35 cellular contexts compared by ENCODE assay signal in genomic region chr12:96529912-96530311, GRCh38.
"Had no signal": no experiment of that assay in that cellular context is flagged by ENCODE, and none has a peak within 500 bp of the region (broad histone marks: within the 10 kb centered on the region; RNA-seq: fewer than 3 reads in every experiment).

No MANE protein-coding gene starts in this region.

- H3K4me3 ChIP-seq: adrenal gland, body of pancreas, breast epithelium had no signal

- H3K27ac Mint-ChIP-seq: activated B cell treated with CpG ODN at 0.5 μM for 24 hours; activated CD4-positive, alpha-beta memory T cell treated with anti-CD3 and anti-CD28 coated beads for 36 hours; activated CD4-positive, alpha-beta T cell treated with anti-CD3 and anti-CD28 coated beads, Interleukin-2, amount 10 ng/mL, durations not matched to agents 24 days and 14 days; activated CD8-positive, alpha-beta T cell treated with anti-CD3 and anti-CD28 coated beads for 36 hours; activated naive CD4-positive, alpha-beta T cell treated with anti-CD3 and anti-CD28 coated beads for 36 hours; activated naive CD4-positive, alpha-beta T cell treated with anti-CD3 and anti-CD28 coated beads, Interleukin-2, amount 50 U/mL, for 72 hours; activated naive CD8-positive, alpha-beta T cell treated with anti-CD3 and anti-CD28 coated beads for 36 hours; activated T-cell treated with anti-CD3 and anti-CD28 coated beads, Interleukin-2, amount 50 U/mL, for 72 hours; activated T-helper 1 cell treated with anti-CD3 and anti-CD28 coated beads, Interleukin-12 subunit alpha, Interleukin-12 subunit beta, Interleukin-2, Interleukin-4 antibody, amounts not matched to agents 30 ng/mL and 10 ng/mL and 1 ng/mL, durations not matched to agents 14 hours and 24 hours and 36 hours; activated T-helper 17 cell treated with anti-CD3 and anti-CD28 coated beads, Interleukin-2, amount 50 U/mL, for 72 hours; T-helper 1 cell treated with Interleukin-12 subunit alpha and Interleukin-12 subunit beta and Interleukin-4 antibody, amounts not matched to agents 30 μg/mL and 1 μg/mL, for 36 hours; T-helper 2 cell treated with Interferon-gamma antibody and Interleukin-4, amounts not matched to agents 5 μg/mL and 100 μg/mL, for 36 hours had no signal

- H3K4me1 Mint-ChIP-seq: activated B cell treated with CpG ODN at 0.5 μM for 24 hours had no signal

- H3K9me3 ChIP-seq: adrenal gland, body of pancreas, breast epithelium had no signal

- H3K27me3 Mint-ChIP-seq: activated B cell treated with CpG ODN at 0.5 μM for 24 hours; activated CD4-positive, alpha-beta memory T cell treated with anti-CD3 and anti-CD28 coated beads for 36 hours; activated CD8-positive, alpha-beta T cell treated with anti-CD3 and anti-CD28 coated beads for 36 hours; activated naive CD8-positive, alpha-beta T cell treated with anti-CD3 and anti-CD28 coated beads for 36 hours; activated T-helper 17 cell treated with anti-CD3 and anti-CD28 coated beads, Interleukin-2, amount 50 U/mL, for 72 hours had no signal

- H3K4me1 ChIP-seq: adrenal gland, body of pancreas, breast epithelium had no signal

- H3K27me3 ChIP-seq: adrenal gland, body of pancreas, brain microvascular endothelial cell, breast epithelium had no signal

- H3K36me3 ChIP-seq: adrenal gland, brain microvascular endothelial cell, breast epithelium had no signal

- H3K27ac ChIP-seq: adrenal gland, body of pancreas, brain microvascular endothelial cell, breast epithelium, VCaP had no signal

- ATAC-seq: activated CD8-positive, alpha-beta T cell treated with anti-CD3 and anti-CD28 coated beads for 36 hours; activated naive CD4-positive, alpha-beta T cell treated with anti-CD3 and anti-CD28 coated beads, Interleukin-2, amount 50 U/mL, for 72 hours; activated T-cell treated with anti-CD3 and anti-CD28 coated beads, Interleukin-2, amount 50 U/mL, for 4 hours; activated T-cell treated with anti-CD3 and anti-CD28 coated beads, Interleukin-2, amount 50 U/mL, for 72 hours; activated T-helper 17 cell treated with anti-CD3 and anti-CD28 coated beads, Interleukin-2, amount 50 U/mL, for 72 hours; body of pancreas had no signal

- H3K36me3 Mint-ChIP-seq: activated CD4-positive, alpha-beta memory T cell treated with anti-CD3 and anti-CD28 coated beads for 36 hours; activated naive CD4-positive, alpha-beta T cell treated with anti-CD3 and anti-CD28 coated beads, Interleukin-2, amount 50 U/mL, for 72 hours; activated naive CD8-positive, alpha-beta T cell treated with anti-CD3 and anti-CD28 coated beads for 36 hours had no signal

- H3K4me3 Mint-ChIP-seq: activated B cell treated with CpG ODN at 0.5 μM for 24 hours; activated CD4-positive, alpha-beta memory T cell treated with anti-CD3 and anti-CD28 coated beads for 36 hours; activated CD4-positive, alpha-beta T cell treated with anti-CD3 and anti-CD28 coated beads, Interleukin-2, amount 10 ng/mL, durations not matched to agents 24 days and 14 days; activated CD8-positive, alpha-beta T cell treated with anti-CD3 and anti-CD28 coated beads for 36 hours; activated naive CD4-positive, alpha-beta T cell treated with anti-CD3 and anti-CD28 coated beads for 36 hours; activated naive CD8-positive, alpha-beta T cell treated with anti-CD3 and anti-CD28 coated beads for 36 hours; activated T-cell treated with anti-CD3 and anti-CD28 coated beads, Interleukin-2, amount 50 U/mL, for 4 hours; activated T-cell treated with anti-CD3 and anti-CD28 coated beads, Interleukin-2, amount 50 U/mL, for 72 hours; activated T-helper 1 cell treated with anti-CD3 and anti-CD28 coated beads, Interleukin-12 subunit alpha, Interleukin-12 subunit beta, Interleukin-2, Interleukin-4 antibody, amounts not matched to agents 30 ng/mL and 10 ng/mL and 1 ng/mL, durations not matched to agents 14 hours and 24 hours and 36 hours; activated T-helper 17 cell treated with anti-CD3 and anti-CD28 coated beads, Interleukin-2, amount 50 U/mL, for 72 hours; T-helper 1 cell treated with Interleukin-12 subunit alpha and Interleukin-12 subunit beta and Interleukin-4 antibody, amounts not matched to agents 30 μg/mL and 1 μg/mL, for 36 hours; T-helper 2 cell treated with Interferon-gamma antibody and Interleukin-4, amounts not matched to agents 5 μg/mL and 100 μg/mL, for 36 hours had no signal

- DNase-seq: activated B cell treated with CpG ODN at 0.5 μM for 24 hours; activated CD4-positive, alpha-beta memory T cell treated with anti-CD3 and anti-CD28 coated beads for 36 hours; activated CD4-positive, alpha-beta T cell treated with anti-CD3 and anti-CD28 coated beads for 4 hours; activated CD4-positive, alpha-beta T cell treated with anti-CD3 and anti-CD28 coated beads, Interleukin-2, amount 10 ng/mL, durations not matched to agents 24 days and 14 days; activated CD4-positive, alpha-beta T cell treated with anti-CD3 and anti-CD28 coated beads, Interleukin-2, amount 50 U/mL, for 1 hour; activated CD4-positive, alpha-beta T cell treated with anti-CD3 and anti-CD28 coated beads, Interleukin-2, amount 50 U/mL, for 4 hours; activated CD4-positive, CD25-positive, alpha-beta regulatory T cell treated with anti-CD3 and anti-CD28 coated beads, Interleukin-2, amount 50 U/mL, for 72 hours; activated CD8-positive, alpha-beta memory T cell treated with anti-CD3 and anti-CD28 coated beads, Interleukin-2, amount 50 U/mL, for 4 hours; activated CD8-positive, alpha-beta T cell treated with anti-CD3 and anti-CD28 coated beads for 36 hours; activated effector memory CD4-positive, alpha-beta T cell treated with anti-CD3 and anti-CD28 coated beads, Interleukin-2, amount 50 U/mL, for 16 hours; activated gamma-delta T cell treated with Interleukin-2 at 50 U/mL for 16 hours; activated naive CD4-positive, alpha-beta T cell; activated naive CD4-positive, alpha-beta T cell treated with anti-CD3 and anti-CD28 coated beads for 36 hours; activated naive CD4-positive, alpha-beta T cell treated with anti-CD3 and anti-CD28 coated beads, Interleukin-2, amount 50 U/mL, for 16 hours; activated naive CD8-positive, alpha-beta T cell treated with anti-CD3 and anti-CD28 coated beads for 36 hours; activated T-cell treated with anti-CD3 and anti-CD28 coated beads for 4 hours; activated T-cell treated with anti-CD3 and anti-CD28 coated beads, Interleukin-2, amount 50 U/mL, for 1 hour; activated T-cell treated with anti-CD3 and anti-CD28 coated beads, Interleukin-2, amount 50 U/mL, for 4 hours; activated T-cell treated with anti-CD3 and anti-CD28 coated beads, Interleukin-2, amount 50 U/mL, for 72 hours; adrenal gland; amniotic stem cell; aorta; body of pancreas; brain microvascular endothelial cell; central memory CD4-positive, alpha-beta T cell; T-helper 1 cell; T-helper 2 cell; T-helper 9 cell had no signal

- H3K9me3 Mint-ChIP-seq: activated B cell treated with CpG ODN at 0.5 μM for 24 hours; activated CD4-positive, alpha-beta memory T cell treated with anti-CD3 and anti-CD28 coated beads for 36 hours; activated CD8-positive, alpha-beta T cell treated with anti-CD3 and anti-CD28 coated beads for 36 hours; activated naive CD4-positive, alpha-beta T cell treated with anti-CD3 and anti-CD28 coated beads for 36 hours; activated naive CD8-positive, alpha-beta T cell treated with anti-CD3 and anti-CD28 coated beads for 36 hours; activated T-cell treated with anti-CD3 and anti-CD28 coated beads, Interleukin-2, amount 50 U/mL, for 4 hours; activated T-cell treated with anti-CD3 and anti-CD28 coated beads, Interleukin-2, amount 50 U/mL, for 72 hours; activated T-helper 1 cell treated with anti-CD3 and anti-CD28 coated beads, Interleukin-12 subunit alpha, Interleukin-12 subunit beta, Interleukin-2, Interleukin-4 antibody, amounts not matched to agents 30 ng/mL and 10 ng/mL and 1 ng/mL, durations not matched to agents 14 hours and 24 hours and 36 hours; activated T-helper 17 cell treated with anti-CD3 and anti-CD28 coated beads, Interleukin-2, amount 50 U/mL, for 72 hours had no signal
